ENCODE assay signal across 1 cellular context in genomic region chr7:73833251-73833919, GRCh38.
TF ChIP-seq lines count a peak whose summit lies in the region.

No MANE protein-coding gene starts in this region.

TF ChIP-seq in HepG2, 621 proteins besides CTCF, POLR2A, EP300 and RAD21 (continued from another document):
- TF ChIP-seq PATZ1 (CRISPR knock-in tag; IDR thresholded peaks at IDR 0.05): no peak
- TF ChIP-seq ZNF484 (CRISPR knock-in tag; IDR thresholded peaks at IDR 0.05; ENCODE audit: borderline replicate concordance, low read depth): no peak
- TF ChIP-seq ZFP62 (CRISPR knock-in tag; IDR thresholded peaks at IDR 0.05): no peak
- no peak for TF ChIP-seq BCLAF1 (IDR thresholded peaks at IDR 0.05)
- TF ChIP-seq BRCA1 (CRISPR knock-in tag; IDR thresholded peaks at IDR 0.05): no peak
- no peak for TF ChIP-seq ZNF121 (CRISPR knock-in tag; IDR thresholded peaks at IDR 0.05)
- TF ChIP-seq RCOR2 (CRISPR knock-in tag; IDR thresholded peaks at IDR 0.05): no peak
- no peak for TF ChIP-seq PLRG1 (conservative IDR thresholded peaks at IDR 0.05)
- no peak for TF ChIP-seq ATF2 (CRISPR knock-in tag; IDR thresholded peaks at IDR 0.05)
- TF ChIP-seq TAF1 (CRISPR knock-in tag; IDR thresholded peaks at IDR 0.05): no peak
- no peak for TF ChIP-seq ZNF282 (IDR thresholded peaks at IDR 0.05; ENCODE audit: partially characterized antibody)
- TF ChIP-seq CEBPZ (IDR thresholded peaks at IDR 0.05; ENCODE audit: low read length): no peak
- TF ChIP-seq RERE (CRISPR knock-in tag; IDR thresholded peaks at IDR 0.05; ENCODE audit: low read depth): no peak
- TF ChIP-seq NFE2 (CRISPR knock-in tag; IDR thresholded peaks at IDR 0.05): peak; percentile 92
- no peak for TF ChIP-seq ZFP36L1 (CRISPR knock-in tag; IDR thresholded peaks at IDR 0.05)
- no peak for TF ChIP-seq HOMEZ (CRISPR knock-in tag; IDR thresholded peaks at IDR 0.05; ENCODE audit: low read depth)
- TF ChIP-seq TRIM22 (IDR thresholded peaks at IDR 0.05): no peak
- TF ChIP-seq ZNF260 (CRISPR knock-in tag; IDR thresholded peaks at IDR 0.05; ENCODE audit: borderline replicate concordance, low read depth): no peak
- peak; percentile 10; the same call in 1 of the 2 replicates for TF ChIP-seq ZFY (CRISPR knock-in tag; IDR thresholded peaks at IDR 0.05)
- no peak for TF ChIP-seq KLF13 (CRISPR knock-in tag; IDR thresholded peaks at IDR 0.05)
- TF ChIP-seq MED1 (CRISPR knock-in tag; IDR thresholded peaks at IDR 0.05): no peak
- no peak for TF ChIP-seq ZNF772 (CRISPR knock-in tag; IDR thresholded peaks at IDR 0.05)
- TF ChIP-seq NR0B2 (CRISPR knock-in tag; IDR thresholded peaks at IDR 0.05): no peak
- no peak for TF ChIP-seq ZFP36 (IDR thresholded peaks at IDR 0.05; ENCODE audit: borderline replicate concordance, low read depth, low read length, partially characterized antibody)
- no peak for TF ChIP-seq GPN1 (CRISPR knock-in tag; IDR thresholded peaks at IDR 0.05; ENCODE audit: borderline replicate concordance)
- TF ChIP-seq MXD3 (CRISPR knock-in tag; IDR thresholded peaks at IDR 0.05): no peak
- TF ChIP-seq THRA (CRISPR knock-in tag; IDR thresholded peaks at IDR 0.05; ENCODE audit: borderline replicate concordance): no peak
- no peak for TF ChIP-seq POGZ (CRISPR knock-in tag; IDR thresholded peaks at IDR 0.05)
- TF ChIP-seq MAFG (CRISPR knock-in tag; IDR thresholded peaks at IDR 0.05): peak; percentile 86
- TF ChIP-seq ZZZ3 (CRISPR knock-in tag; IDR thresholded peaks at IDR 0.05; ENCODE audit: borderline replicate concordance): no peak
- TF ChIP-seq DMAP1 (CRISPR knock-in tag; IDR thresholded peaks at IDR 0.05): no peak
- peak; percentile 61; the same call in 1 of the 2 replicates for TF ChIP-seq AKAP8 (CRISPR knock-in tag; IDR thresholded peaks at IDR 0.05)
- TF ChIP-seq ZNF501 (CRISPR knock-in tag; IDR thresholded peaks at IDR 0.05): 0 out of 2 replicates have a peak, but pooled peaks have one; percentile 28
- no peak for TF ChIP-seq PHF20 (CRISPR knock-in tag; IDR thresholded peaks at IDR 0.05)
- no peak for TF ChIP-seq ZNF350 (CRISPR knock-in tag; IDR thresholded peaks at IDR 0.05; ENCODE audit: borderline replicate concordance, low read depth)
- no peak for TF ChIP-seq ZNF331 (CRISPR knock-in tag; IDR thresholded peaks at IDR 0.05)
- TF ChIP-seq TOE1 (CRISPR knock-in tag; IDR thresholded peaks at IDR 0.05): no peak
- no peak for TF ChIP-seq ZFAT (CRISPR knock-in tag; conservative IDR thresholded peaks at IDR 0.05)
- TF ChIP-seq ONECUT2 (CRISPR knock-in tag; IDR thresholded peaks at IDR 0.05): no peak
- TF ChIP-seq ZNF207 (IDR thresholded peaks at IDR 0.05; ENCODE audit: borderline replicate concordance): no peak
